Comparison of ENCODE assay signal across 15 cellular contexts in the genomic region with DNA sequence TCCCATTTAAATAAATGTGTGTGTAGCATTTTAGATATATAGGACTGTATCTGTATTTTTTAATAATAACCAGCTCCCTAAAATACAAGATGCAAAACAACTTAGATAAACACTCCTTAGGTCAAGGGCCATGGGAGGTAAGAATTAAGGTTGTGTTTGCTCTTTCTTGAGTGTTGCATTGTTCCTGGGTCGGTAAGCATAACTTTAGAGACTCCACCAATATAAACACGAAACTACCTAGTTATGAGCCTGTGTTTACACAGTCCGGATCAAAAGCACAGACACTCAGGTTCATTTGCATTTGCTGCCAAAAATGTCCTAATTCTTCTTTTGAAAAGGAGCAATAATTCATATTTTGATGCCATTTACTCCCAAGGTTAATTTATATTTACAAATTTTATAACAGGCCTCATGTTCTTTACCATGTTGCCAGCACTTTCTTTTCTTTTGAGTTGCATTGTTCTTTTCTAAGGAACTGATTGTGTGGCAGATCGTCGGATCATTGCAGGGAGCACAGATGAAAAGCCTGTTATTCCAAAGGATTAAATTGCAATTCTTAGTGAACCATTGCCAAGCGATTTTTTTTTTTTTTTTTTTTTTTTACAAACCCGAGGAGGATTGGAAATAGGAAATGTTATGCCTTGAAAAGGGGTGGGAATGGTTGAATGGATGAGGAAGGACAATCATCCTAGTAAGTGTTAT. TPM values are rescaled to one million over a fixed set of nuclear protein-coding genes. Genes with fewer than 3 reads are reported as not detected.
A peak's percentile ranks its signal among the peaks of the same experiment; 100 is the strongest.
DNase-seq lines count a peak whose midpoint lies in the region; ATAC-seq, FAIRE-seq and TF ChIP-seq lines count a peak whose summit lies in the region.
"Had no signal": no experiment of that assay in that cellular context is flagged by ENCODE, and none has a peak within 500 bp of the region (broad histone marks: within the 10 kb centered on the region; RNA-seq: fewer than 3 reads in every experiment).

No MANE protein-coding gene starts in this region.

- H3K4me1 Mint-ChIP-seq in nephron progenitor cell: peaks cover 10% of the 10 kb centered on the region

- no peaks in the 10 kb centered on the region for H3K9me3 Mint-ChIP-seq in nephron progenitor cell
- H3K9me3 Mint-ChIP-seq: T-helper 1 cell treated with Interleukin-12 subunit alpha and Interleukin-12 subunit beta and Interleukin-4 antibody, amounts not matched to agents 30 μg/mL and 1 μg/mL, for 36 hours had no signal

- no peak for TF ChIP-seq CTCF in nephron progenitor cell (IDR thresholded peaks at IDR 0.05)

- no peak overlapping the region for H3K4me3 Mint-ChIP-seq in nephron progenitor cell
- H3K4me3 Mint-ChIP-seq: T-helper 1 cell treated with Interleukin-12 subunit alpha and Interleukin-12 subunit beta and Interleukin-4 antibody, amounts not matched to agents 30 μg/mL and 1 μg/mL, for 36 hours had no signal

- H3K36me3 Mint-ChIP-seq in nephron progenitor cell (ENCODE audit: low read depth): no peaks in the 10 kb centered on the region

- FAIRE-seq in GM12892 (lab: Jason Lieb, UNC): peak; percentile 63
- FAIRE-seq: islet of Langerhans had no signal

- no peak for ATAC-seq in GM19463 (IDR thresholded peaks at IDR 0.05; ENCODE audit: unreplicated experiment)

- TF ChIP-seq POLR2A in GM12892 (IDR thresholded peaks at IDR 0.05; ENCODE audit: low read depth, low read length): no peak

- DNase-seq in GM12892 (ENCODE audit: insufficient read length): no peak
- DNase-seq in NCI-H1417 treated with DMSO at 0.1 percent for 48 hours (lab: John Stamatoyannopoulos, UW): peak; percentile 45
- peak; percentile 16 for DNase-seq in astrocyte of the hippocampus (ENCODE audit: low read depth, low spot score)
- DNase-seq in pons (ENCODE audit: low spot score): peak; percentile 51
- DNase-seq in nephron progenitor cell: no peak
- DNase-seq in mucosa of gallbladder (ENCODE audit: low spot score): no peak
- DNase-seq in stimulated activated naive CD4-positive, alpha-beta T cell treated with Interleukin-2 at 50 U/mL for 16 hours (lab: John Stamatoyannopoulos, UW): no peak
- DNase-seq: activated T-cell treated with anti-CD3 and anti-CD28 coated beads for 4 hours; central memory CD4-positive, alpha-beta T cell; NCI-H1694 treated with DMSO at 0.1 percent for 48 hours; stimulated activated CD4-positive, alpha-beta T cell treated with anti-CD3 and anti-CD28 coated beads, Interleukin-1b, Interleukin-23, amount 100 ng/mL, for 48 hours; stimulated activated CD8-positive, alpha-beta memory T cell treated with anti-CD3 and anti-CD28 coated beads, Interleukin-4, amount 100 ng/mL, for 48 hours had no signal

- no peak overlapping the region for H3K27ac Mint-ChIP-seq in nephron progenitor cell
- H3K27ac Mint-ChIP-seq: T-helper 1 cell treated with Interleukin-12 subunit alpha and Interleukin-12 subunit beta and Interleukin-4 antibody, amounts not matched to agents 30 μg/mL and 1 μg/mL, for 36 hours had no signal

- H3K27me3 Mint-ChIP-seq in nephron progenitor cell (ENCODE audit: low read depth, poor library complexity): no peaks in the 10 kb centered on the region

RNA-seq across cellular contexts. Expression of gene GLCCI1, which starts 45.8 kb away (rescaled TPM):
- 49.8 TPM for polyA plus RNA-seq in GM12892 (2012; ENCODE audit: missing spikeins)
- 16.3 TPM for total RNA-seq in mucosa of gallbladder

Comparison
In these comparisons a context has a peak if more than half of its experiments do, and no peak if none do; other contexts are left out.
1. DNase-seq: peak in NCI-H1417 treated with DMSO at 0.1 percent for 48 hours (single experiment), astrocyte of the hippocampus (single experiment) and pons (single experiment); none in GM12892 (single experiment), nephron progenitor cell (single experiment), mucosa of gallbladder (single experiment) and stimulated activated naive CD4-positive, alpha-beta T cell treated with Interleukin-2 at 50 U/mL for 16 hours (single experiment).